12 cellular contexts compared by ENCODE assay signal in genomic region chr17:73194514-73195222, GRCh38. TPM values are rescaled to one million over a fixed set of nuclear protein-coding genes. Genes with fewer than 3 reads are reported as not detected.
DNase-seq lines count a peak whose midpoint lies in the region; ATAC-seq and TF ChIP-seq lines count a peak whose summit lies in the region.
"Had no signal": no experiment of that assay in that cellular context is flagged by ENCODE, and none has a peak within 500 bp of the region (broad histone marks: within the 10 kb centered on the region; RNA-seq: fewer than 3 reads in every experiment).

No MANE protein-coding gene starts in this region.

- H3K4me1 ChIP-seq in GM23248 (ENCODE audit: insufficient read depth) (peaks cover 9% of the 10 kb centered on the region), esophagus muscularis mucosa (peaks cover 15 to 45% (median 31%) of the 10 kb centered on the region in 4 donors)

- no peaks in the 10 kb centered on the region for H3K9me2 ChIP-seq in GM23248 (ENCODE audit: insufficient read depth)

- WGBS in GM23248 (ENCODE audit: low coverage in 1 of 2, low lambda C conversion rate in 2 of 2, missing lambda C conversion rate in 2 of 2), 2 experiments = 83 to 87% methylated on average over 22 of the region's 22 CpGs
- WGBS in esophagus muscularis mucosa = 89% methylated on average over 22 of the region's 22 CpGs

- no peaks in the 10 kb centered on the region for H3K27me3 ChIP-seq in GM23248 (replicated peaks; ENCODE audit: insufficient read depth)
- H3K27me3 ChIP-seq in esophagus muscularis mucosa = no peaks in the 10 kb centered on the region
- H3K27me3 ChIP-seq: hepatocyte, vagina had no signal

- H3K79me2 ChIP-seq in GM23248 (ENCODE audit: insufficient read depth) = peaks cover 58% of the 10 kb centered on the region

- POLR2A ChIA-PET in activated naive CD8-positive, alpha-beta T cell treated with anti-CD3 and anti-CD28 coated beads, Interleukin-2, amount 10 ng/mL, durations not matched to agents 7 days and 5 days (lab: Charles Lee) = interaction anchor here (1.0 to 1.7 kb wide), 6 partner anchors 8 to 468 kb away, joined by 3 to 5 read pairs (median 4); no protein-coding TSS in a partner anchor

- in situ Hi-C loops in GM23248 (cut with MboI) = no loop called here

- no peaks in the 10 kb centered on the region for H4K20me1 ChIP-seq in GM23248 (ENCODE audit: insufficient read depth)

- no peak overlapping the region for H2AFZ ChIP-seq in GM23248

- ATAC-seq in activated naive CD8-positive, alpha-beta T cell treated with anti-CD3 and anti-CD28 coated beads, Interleukin-2, amount 10 ng/mL, durations not matched to agents 7 days and 5 days (ENCODE audit: low read depth) = no peak

- H3K27me3 Mint-ChIP-seq in activated naive CD8-positive, alpha-beta T cell treated with anti-CD3 and anti-CD28 coated beads, Interleukin-2, amount 10 ng/mL, durations not matched to agents 7 days and 5 days = no peaks in the 10 kb centered on the region
- peaks cover 5 to 11% (median 6%) of the 10 kb centered on the region in 3 donors for H3K27me3 Mint-ChIP-seq in immature natural killer cell (ENCODE audit: low read depth in 3 of 3)

- no peak for TF ChIP-seq EP300 in esophagus muscularis mucosa (IDR thresholded peaks at IDR 0.05)

- H3K4me3 Mint-ChIP-seq in activated naive CD8-positive, alpha-beta T cell treated with anti-CD3 and anti-CD28 coated beads, Interleukin-2, amount 10 ng/mL, durations not matched to agents 7 days and 5 days = peak overlapping the region; percentile 53
- H3K4me3 Mint-ChIP-seq in immature natural killer cell = peak overlapping the region; percentile 59 to 67 (median 63)

- H3K9ac ChIP-seq in GM23248 = 0 out of 2 replicates have a peak overlapping the region, but pooled peaks have one; percentile 11

- peaks cover 26% of the 10 kb centered on the region for H3K36me3 Mint-ChIP-seq in activated naive CD8-positive, alpha-beta T cell treated with anti-CD3 and anti-CD28 coated beads, Interleukin-2, amount 10 ng/mL, durations not matched to agents 7 days and 5 days
- H3K36me3 Mint-ChIP-seq in immature natural killer cell = peaks cover 15 to 21% (median 18%) of the 10 kb centered on the region in 3 donors

- H3K4me3 ChIP-seq in GM23248 = peak overlapping the region; percentile 51
- no peak overlapping the region for H3K4me3 ChIP-seq in esophagus muscularis mucosa

- peaks cover 17% of the 10 kb centered on the region for H3K4me1 Mint-ChIP-seq in activated naive CD8-positive, alpha-beta T cell treated with anti-CD3 and anti-CD28 coated beads, Interleukin-2, amount 10 ng/mL, durations not matched to agents 7 days and 5 days
- peaks cover 28 to 51% of the 10 kb centered on the region in 2 donors for H3K4me1 Mint-ChIP-seq in immature natural killer cell

- peak overlapping the region; percentile 70 for H3K27ac Mint-ChIP-seq in activated naive CD8-positive, alpha-beta T cell treated with anti-CD3 and anti-CD28 coated beads, Interleukin-2, amount 10 ng/mL, durations not matched to agents 7 days and 5 days
- peak overlapping the region in 3 of 6 donors; percentile 15 to 77 (median 23) for H3K27ac Mint-ChIP-seq in immature natural killer cell

- no peaks in the 10 kb centered on the region for H3F3A ChIP-seq in GM23248 (ENCODE audit: insufficient read depth)

- TF ChIP-seq POLR2A in esophagus muscularis mucosa (IDR thresholded peaks at IDR 0.05; ENCODE audit: low read depth) = no peak

- DNase-seq in AG08396 (ENCODE audit: low spot score) (peak; percentile 69), GM23248 (peak; percentile 79), immature natural killer cell (no peak), Ammon's horn (ENCODE audit: low spot score) (no peak), esophagus muscularis mucosa (ENCODE audit: extremely low spot score) (no peak), amygdala (lab: John Stamatoyannopoulos, UW) (no peak)
- DNase-seq in activated naive CD8-positive, alpha-beta T cell treated with anti-CD3 and anti-CD28 coated beads, Interleukin-2, amount 10 ng/mL, durations not matched to agents 7 days and 5 days = no peak
- DNase-seq in stimulated activated CD4-positive, alpha-beta T cell treated with anti-CD3 and anti-CD28 coated beads, Interleukin-15, amount 100 ng/mL, for 24 hours = no peak
- DNase-seq: anterior cingulate cortex, NCI-H524 treated with DMSO at 0.1 percent for 48 hours had no signal

- H3K36me3 ChIP-seq in GM23248 (ENCODE audit: low read depth) (peaks cover 26% of the 10 kb centered on the region; the same call in 1 of the 2 replicates), esophagus muscularis mucosa (peaks cover 27 to 39% (median 35%) of the 10 kb centered on the region in 4 donors)

- H3K27ac ChIP-seq in GM23248 = peak overlapping the region; percentile 51
- no peak overlapping the region for H3K27ac ChIP-seq in esophagus muscularis mucosa (replicated peaks in 1 of 4)
- H3K27ac ChIP-seq: vagina had no signal

- H3K4me2 ChIP-seq in GM23248 (ENCODE audit: unreplicated experiment) = peak overlapping the region; percentile 51

- H3K9me3 ChIP-seq in GM23248 (ENCODE audit: low read depth) = no peaks in the 10 kb centered on the region
- no peaks in the 10 kb centered on the region for H3K9me3 ChIP-seq in esophagus muscularis mucosa
- H3K9me3 ChIP-seq: vagina had no signal

- no peak for TF ChIP-seq CTCF in esophagus muscularis mucosa (IDR thresholded peaks at IDR 0.05)

- intact Hi-C loops in esophagus muscularis mucosa (cut with DNase I) = no loop called here

- no peaks in the 10 kb centered on the region for H3K9me3 Mint-ChIP-seq in activated naive CD8-positive, alpha-beta T cell treated with anti-CD3 and anti-CD28 coated beads, Interleukin-2, amount 10 ng/mL, durations not matched to agents 7 days and 5 days
- no peaks in the 10 kb centered on the region for H3K9me3 Mint-ChIP-seq in immature natural killer cell

RNA-seq across cellular contexts. Expression of gene COG1, which starts 1.8 kb away (rescaled TPM):
- total RNA-seq in GM23248 (2014; rRNA removed; shearing (Covaris generic)) = 20.2 and 20.4 TPM in 2 replicates
- polyA plus RNA-seq in GM23248 (2016; fragmentation: Nextera tagmentation; extraction: Ambion mirVana) (31.8 and 34.1 TPM in 2 replicates), immature natural killer cell (10 to 100 TPM in 2 of 3 donors, 1 to 10 TPM in 1; 9.6 to 33.6 (median 17.2) TPM)
- 10 to 100 TPM; 51.8 to 53.7 TPM for total RNA-seq in activated naive CD8-positive, alpha-beta T cell treated with anti-CD3 and anti-CD28 coated beads, Interleukin-2, amount 10 ng/mL, durations not matched to agents 7 days and 5 days
- 10 to 100 TPM; 19.1 to 36.5 (median 27.3) TPM for total RNA-seq in esophagus muscularis mucosa

RNA-seq across cellular contexts. Expression of gene SSTR2, which starts 29.9 kb away (rescaled TPM):
- total RNA-seq in GM23248 (2014; rRNA removed; shearing (Covaris generic)) = not detected in 2 replicates
- 0.06 TPM in 2 replicates for polyA plus RNA-seq in GM23248 (2016; fragmentation: Nextera tagmentation; extraction: Ambion mirVana)
- total RNA-seq in activated naive CD8-positive, alpha-beta T cell treated with anti-CD3 and anti-CD28 coated beads, Interleukin-2, amount 10 ng/mL, durations not matched to agents 7 days and 5 days = not detected
- polyA plus RNA-seq in immature natural killer cell = not detected
- total RNA-seq in esophagus muscularis mucosa = 1 to 10 TPM in 3 of 4 donors, under 1 TPM in 1; 0.42 to 2.0 (median 1.7) TPM

Comparison
In these comparisons a context has a peak if more than half of its experiments do, and no peak if none do; other contexts are left out.
1. DNase-seq: peak in AG08396 (single experiment) and GM23248 (single experiment); none in activated naive CD8-positive, alpha-beta T cell treated with anti-CD3 and anti-CD28 coated beads, Interleukin-2, amount 10 ng/mL, durations not matched to agents 7 days and 5 days (single experiment), immature natural killer cell (0 of 3), stimulated activated CD4-positive, alpha-beta T cell treated with anti-CD3 and anti-CD28 coated beads, Interleukin-15, amount 100 ng/mL, for 24 hours (single experiment), Ammon's horn (single experiment), esophagus muscularis mucosa (single experiment) and amygdala (0 of 56).